1 cellular context compared by ENCODE assay signal in genomic region chr18:2325308-2325849, GRCh38.
TF ChIP-seq lines count a peak whose summit lies in the region.

No MANE protein-coding gene starts in this region.

TF ChIP-seq in K562, 482 proteins besides CTCF, POLR2A, EP300 and RAD21 (continued from another document):
- peak; percentile 72 for TF ChIP-seq CUX1 (CRISPR knock-in tag; IDR thresholded peaks at IDR 0.05)
- 0 out of 2 replicates have a peak, but pooled peaks have one; percentile 74 for TF ChIP-seq ZNF584 (CRISPR knock-in tag; IDR thresholded peaks at IDR 0.05; ENCODE audit: low read depth)
- TF ChIP-seq ZHX1 (conservative IDR thresholded peaks at IDR 0.05; ENCODE audit: low read length), result no peak
- peak; percentile 25; the same call in 1 of the 2 replicates for TF ChIP-seq ZBTB17 (CRISPR knock-in tag; IDR thresholded peaks at IDR 0.05)
- TF ChIP-seq ZNF518B (CRISPR knock-in tag; IDR thresholded peaks at IDR 0.05), result no peak
- no peak for TF ChIP-seq ZNF174 (CRISPR knock-in tag; IDR thresholded peaks at IDR 0.05)
- TF ChIP-seq TOE1 (IDR thresholded peaks at IDR 0.05; ENCODE audit: borderline replicate concordance), result peak; percentile 81; the same call in 1 of the 2 replicates
- no peak for TF ChIP-seq TOE1 (CRISPR knock-in tag; IDR thresholded peaks at IDR 0.05; ENCODE audit: borderline replicate concordance, low read depth)
- peak; percentile 61; the same call in 1 of the 2 replicates for TF ChIP-seq OTX1 (CRISPR knock-in tag; IDR thresholded peaks at IDR 0.05)
- TF ChIP-seq ARID1B (IDR thresholded peaks at IDR 0.05), result peak; percentile 97
- TF ChIP-seq ZNF398 (CRISPR knock-in tag; IDR thresholded peaks at IDR 0.05), result no peak
- TF ChIP-seq NFRKB (IDR thresholded peaks at IDR 0.05; ENCODE audit: low read depth), result peak; percentile 91
- no peak for TF ChIP-seq CCAR2 (IDR thresholded peaks at IDR 0.05; ENCODE audit: low read depth, low read length)
- TF ChIP-seq NCOA4 (IDR thresholded peaks at IDR 0.05; ENCODE audit: partially characterized antibody), result peak; percentile 4
